28 cellular contexts compared by ENCODE assay signal in genomic region chr1:232983375-232983774, GRCh38.
"Had no signal": no experiment of that assay in that cellular context is flagged by ENCODE, and none has a peak within 500 bp of the region (broad histone marks: within the 10 kb centered on the region; RNA-seq: fewer than 3 reads in every experiment).

No MANE protein-coding gene starts in this region.

- H3K9me3 Mint-ChIP-seq: memory B cell; naive thymus-derived CD8-positive, alpha-beta T cell; nephron; neural progenitor cell had no signal

- H3K4me2 ChIP-seq: neural progenitor cell had no signal

- H3K4me3 ChIP-seq: left ventricle myocardium inferior, lung, mucosa of descending colon, neural progenitor cell, ovary, prostate gland, skin epidermis, stomach, testis, thyroid gland, transverse colon, upper lobe of left lung, vagina had no signal

- H3K27ac ChIP-seq: left ventricle myocardium inferior, neural progenitor cell, neutrophil, ovary, prostate gland, skin epidermis, stomach, thyroid gland, transverse colon, upper lobe of left lung, vagina had no signal

- ATAC-seq: mucosa of descending colon; naive thymus-derived CD8-positive, alpha-beta T cell; sciatic nerve; stimulated activated naive B cell treated with anti-CD40 and anti-IgM and Interleukin-4, amounts not matched to agents 10 μg/mL and 1 μg/mL and 100 μg/mL, for 72 hours; stimulated activated naive CD8-positive, alpha-beta T cell treated with anti-CD3 and anti-CD28 coated beads, Interleukin-15, Interleukin-2, amounts not matched to agents 100 U/mL and 50 U/mL, for 24 hours had no signal

- H3K27me3 Mint-ChIP-seq: memory B cell; naive thymus-derived CD8-positive, alpha-beta T cell; stimulated activated naive B cell treated with anti-CD40 and anti-IgM and Interleukin-4, amounts not matched to agents 10 μg/mL and 1 μg/mL and 100 μg/mL, for 72 hours had no signal

- H3K9ac ChIP-seq: neural progenitor cell had no signal

- H3K4me3 Mint-ChIP-seq: memory B cell; naive thymus-derived CD8-positive, alpha-beta T cell; nephron; neural progenitor cell; stimulated activated naive B cell treated with anti-CD40 and anti-IgM and Interleukin-4, amounts not matched to agents 10 μg/mL and 1 μg/mL and 100 μg/mL, for 72 hours had no signal

- H3K36me3 ChIP-seq: left ventricle myocardium inferior, neural progenitor cell, neutrophil, ovary, prostate gland, thyroid gland, upper lobe of left lung, vagina had no signal

- H3K9me3 ChIP-seq: left ventricle myocardium inferior, mucosa of descending colon, neutrophil, ovary, prostate gland, stomach, testis, thyroid gland, transverse colon, upper lobe of left lung, vagina had no signal

- H3K4me1 ChIP-seq: neural progenitor cell, prostate gland, vagina had no signal

- H3K27ac Mint-ChIP-seq: memory B cell; stimulated activated naive B cell treated with anti-CD40 and anti-IgM and Interleukin-4, amounts not matched to agents 10 μg/mL and 1 μg/mL and 100 μg/mL, for 72 hours had no signal

- H3K27me3 ChIP-seq: neural progenitor cell, neutrophil, ovary, stomach, testis, thyroid gland, transverse colon, upper lobe of left lung, vagina had no signal

- DNase-seq: left ventricle myocardium inferior; midbrain; mucosa of descending colon; naive thymus-derived CD8-positive, alpha-beta T cell; occipital lobe; ovary; retina; right cardiac atrium; stimulated activated CD4-positive, alpha-beta T cell treated with anti-CD3 and anti-CD28 coated beads, Interleukin-12 subunit alpha, Interleukin-12 subunit beta, amount 100 ng/mL, for 4 hours; stimulated activated CD4-positive, alpha-beta T cell treated with anti-CD3 and anti-CD28 coated beads, Interleukin-15, amount 100 ng/mL, for 24 hours; stimulated activated CD4-positive, alpha-beta T cell treated with anti-CD3 and anti-CD28 coated beads, Interleukin-2, amount 100 ng/mL, for 24 hours; stimulated activated CD4-positive, alpha-beta T cell treated with anti-CD3 and anti-CD28 coated beads, Interleukin-4, amount 100 ng/mL, for 1 hour; stimulated activated naive B cell treated with anti-CD40 and anti-IgM and Interleukin-4, amounts not matched to agents 10 μg/mL and 1 μg/mL and 100 μg/mL, for 72 hours; stimulated activated naive CD8-positive, alpha-beta T cell treated with anti-CD3 and anti-CD28 coated beads, Interleukin-15, Interleukin-2, amounts not matched to agents 100 U/mL and 50 U/mL, for 24 hours; testis; thyroid gland; transverse colon had no signal

- H2AFZ ChIP-seq: neural progenitor cell had no signal
